In genomic region chr10:102713814-102714620, GRCh38 we compare ENCODE assay signal across 8 cellular contexts. TPM values are rescaled to one million over a fixed set of nuclear protein-coding genes. Genes with fewer than 3 reads are reported as not detected.
DNase-seq lines count a peak whose midpoint lies in the region; ATAC-seq and TF ChIP-seq lines count a peak whose summit lies in the region.

ARL3 (minus strand) TSS chr10:102714397; CDS start chr10:102714275, 122 bp downstream.

- H3K4me3 Mint-ChIP-seq in glutamatergic neuron (ENCODE audit: unreplicated experiment): peak within 1 kb of the TSS; percentile 88

- H3K4me1 ChIP-seq in SK-N-SH (ENCODE audit: control insufficient read depth in 1 of 2, insufficient read depth in 2 of 2, low read depth in 1 of 2, low read length in 1 of 2): peaks cover 18 to 20% of the 10 kb centered on the region in 2 experiments; a peak in 3 of 4 replicates
- H3K4me1 ChIP-seq in osteoblast (ENCODE audit: insufficient read depth, low read length): peaks cover 23% of the 10 kb centered on the region
- H3K4me1 ChIP-seq in thoracic aorta (ENCODE audit: control insufficient read depth in 1 of 2, low read depth in 2 of 2): peaks cover 12 to 19% of the 10 kb centered on the region in 2 donors

- H3K9me3 Mint-ChIP-seq in activated naive CD4-positive, alpha-beta T cell treated with anti-CD3 and anti-CD28 coated beads, Interleukin-2, amount 50 U/mL, for 72 hours: no peaks in the 10 kb centered on the region
- H3K9me3 Mint-ChIP-seq in glutamatergic neuron (ENCODE audit: unreplicated experiment): peaks cover 11% of the 10 kb centered on the region

- H3K27me3 Mint-ChIP-seq in glutamatergic neuron (ENCODE audit: unreplicated experiment): peaks cover 5% of the 10 kb centered on the region

- TF ChIP-seq CTCF in GM10266 (IDR thresholded peaks at IDR 0.05; ENCODE audit: control insufficient read depth, insufficient read depth, low read depth, missing control alignments) (no peak), SK-N-SH (IDR thresholded peaks at IDR 0.05) (no peak; the same call in none of the 2 replicates), glutamatergic neuron (IDR thresholded peaks at IDR 0.05; ENCODE audit: partially characterized antibody, unreplicated experiment) (no peak), osteoblast (IDR thresholded peaks at IDR 0.05; ENCODE audit: extremely low read depth, low read depth, low read length) (peak; percentile 55), thoracic aorta (IDR thresholded peaks at IDR 0.05) (peak; percentile 52)

- TF ChIP-seq EP300 in SK-N-SH (IDR thresholded peaks at IDR 0.05; ENCODE audit: borderline replicate concordance in 1 of 2, low read depth in 1 of 2, low read length in 1 of 2): peak in 1 of 2 experiments; percentile 22; a peak in 1 of 4 replicates

- H3K4me1 Mint-ChIP-seq in glutamatergic neuron (ENCODE audit: low read depth, unreplicated experiment): peaks cover 20% of the 10 kb centered on the region

- CTCF ChIA-PET in SK-N-SH (lab: Yijun Ruan, JAX): interaction anchor here (0.6 to 11.2 kb wide), 16 partner anchors 16 to 476 kb away, joined by 3 to 123 read pairs (median 3); partner anchors contain the start of gene TRIM8

- H3K27ac ChIP-seq in SK-N-SH (ENCODE audit: low read depth in 2 of 2, low read length in 1 of 2) (peak within 1 kb of the TSS; percentile 80 to 86), osteoblast (ENCODE audit: low read depth, low read length) (peak within 1 kb of the TSS; percentile 93), thoracic aorta (peak within 1 kb of the TSS; percentile 51 to 68)

- TF ChIP-seq RAD21 in SK-N-SH (IDR thresholded peaks at IDR 0.05; ENCODE audit: low read length): no peak; the same call in 1 of the 2 replicates

- POLR2A ChIA-PET in SK-N-SH (lab: Yijun Ruan, JAX): interaction anchor here (0.6 to 2.2 kb wide), 6 partner anchors 36 to 653 kb away, joined by 3 to 13 read pairs (median 6); partner anchors contain the start of gene TRIM8

- ATAC-seq in HG02588 (IDR thresholded peaks at IDR 0.05; ENCODE audit: unreplicated experiment) (peak; percentile 84), thoracic aorta (ENCODE audit: insufficient number of reproducible peaks, low FRiP score, low read depth) (peak; percentile 83)
- peak; percentile 88 to 91 for ATAC-seq in activated naive CD4-positive, alpha-beta T cell treated with anti-CD3 and anti-CD28 coated beads, Interleukin-2, amount 50 U/mL, for 72 hours

- peak within 1 kb of the TSS; percentile 88 for H3K9ac ChIP-seq in SK-N-SH

- H3F3A ChIP-seq in SK-N-SH (replicated peaks; ENCODE audit: insufficient read depth): peaks cover 18% of the 10 kb centered on the region

- peak; percentile 94 for DNase-seq in GM10266 (ENCODE audit: extremely low spot score)
- peak; percentile 94 for DNase-seq in NCI-H1092 (lab: John Stamatoyannopoulos, UW)
- peak; percentile 98 for DNase-seq in SK-N-SH
- peak; percentile 95 to 98 for DNase-seq in activated naive CD4-positive, alpha-beta T cell treated with anti-CD3 and anti-CD28 coated beads, Interleukin-2, amount 50 U/mL, for 72 hours (ENCODE audit: low spot score in 2 of 2)
- peak; percentile 97 for DNase-seq in glutamatergic neuron
- peak; percentile 99 for DNase-seq in osteoblast (ENCODE audit: insufficient read length, low spot score, missing footprints)
- DNase-seq in thoracic aorta (ENCODE audit: low spot score): peak; percentile 84

- H3K9me2 ChIP-seq in SK-N-SH: no peaks in the 10 kb centered on the region

- peaks cover 5% of the 10 kb centered on the region for H4K20me1 ChIP-seq in SK-N-SH (ENCODE audit: insufficient read depth)
- no peaks in the 10 kb centered on the region for H4K20me1 ChIP-seq in osteoblast (ENCODE audit: insufficient read depth, low read length)

- 2% methylated on average over 44 of the region's 62 CpGs for WGBS in SK-N-SH (ENCODE audit: low lambda C conversion rate)

- H3K9me3 ChIP-seq in SK-N-SH (no peaks in the 10 kb centered on the region), osteoblast (ENCODE audit: low read depth, low read length) (no peaks in the 10 kb centered on the region), thoracic aorta (no peaks in the 10 kb centered on the region)

- peaks cover 0 to 26% of the 10 kb centered on the region in 2 donors for H3K36me3 Mint-ChIP-seq in activated naive CD4-positive, alpha-beta T cell treated with anti-CD3 and anti-CD28 coated beads, Interleukin-2, amount 50 U/mL, for 72 hours
- H3K36me3 Mint-ChIP-seq in glutamatergic neuron (ENCODE audit: unreplicated experiment): no peaks in the 10 kb centered on the region

- H3K27me3 ChIP-seq in SK-N-SH (ENCODE audit: insufficient read depth): no peaks in the 10 kb centered on the region
- no peaks in the 10 kb centered on the region for H3K27me3 ChIP-seq in osteoblast (ENCODE audit: insufficient read depth, low read length)
- no peaks in the 10 kb centered on the region for H3K27me3 ChIP-seq in thoracic aorta (replicated peaks; ENCODE audit: insufficient read depth)

- H3K4me3 ChIP-seq in SK-N-SH (ENCODE audit: low read depth in 2 of 2, low read length in 1 of 2): peak within 1 kb of the TSS; percentile 87 to 91
- H3K4me3 ChIP-seq in osteoblast (ENCODE audit: insufficient read depth, low read length): peak within 1 kb of the TSS; percentile 89
- peak within 1 kb of the TSS; percentile 85 for H3K4me3 ChIP-seq in thoracic aorta

- peak within 1 kb of the TSS; percentile 93 to 94 for H3K27ac Mint-ChIP-seq in activated naive CD4-positive, alpha-beta T cell treated with anti-CD3 and anti-CD28 coated beads, Interleukin-2, amount 50 U/mL, for 72 hours
- peak within 1 kb of the TSS; percentile 85 for H3K27ac Mint-ChIP-seq in glutamatergic neuron (ENCODE audit: unreplicated experiment)

- H3K36me3 ChIP-seq in SK-N-SH (replicated peaks in 1 of 2; ENCODE audit: control insufficient read depth in 1 of 2, insufficient read depth in 2 of 2, low read length in 1 of 2) (peaks cover 0 to 3% of the 10 kb centered on the region in 2 experiments), osteoblast (ENCODE audit: insufficient read depth, low read length) (no peaks in the 10 kb centered on the region), thoracic aorta (no peaks in the 10 kb centered on the region)

- H3K79me2 ChIP-seq in SK-N-SH (ENCODE audit: insufficient read depth) (peaks cover 55% of the 10 kb centered on the region), osteoblast (ENCODE audit: insufficient read depth, low read length) (peaks cover 58% of the 10 kb centered on the region)

- H3K4me2 ChIP-seq in SK-N-SH (peak within 1 kb of the TSS; percentile 99), osteoblast (ENCODE audit: insufficient read depth, low read length) (peak within 1 kb of the TSS; percentile 90)

- H2AFZ ChIP-seq in SK-N-SH (ENCODE audit: low read depth) (peak within 1 kb of the TSS; percentile 99), osteoblast (ENCODE audit: low read length) (peak within 1 kb of the TSS; percentile 95)

TF ChIP-seq in SK-N-SH, 30 proteins besides CTCF, POLR2A, EP300 and RAD21 (continues in another document):
- TF ChIP-seq GABPA (IDR thresholded peaks at IDR 0.05; ENCODE audit: low read depth) (no peak), MXI1 (IDR thresholded peaks at IDR 0.05; ENCODE audit: low read depth, low read length) (no peak; the same call in 1 of the 2 replicates), MAX (IDR thresholded peaks at IDR 0.05; ENCODE audit: low read depth) (peak; percentile 83; the same call in 1 of the 2 replicates), SIN3A (IDR thresholded peaks at IDR 0.05; ENCODE audit: borderline replicate concordance, low read depth, low read length) (peak; percentile 13; the same call in 1 of the 2 replicates), MEF2A (IDR thresholded peaks at IDR 0.05; ENCODE audit: borderline replicate concordance, low read depth) (no peak), FOXM1 (IDR thresholded peaks at IDR 0.05; ENCODE audit: low read depth) (0 out of 2 replicates have a peak, but pooled peaks have one; percentile 38), RCOR1 (IDR thresholded peaks at IDR 0.05; ENCODE audit: low read length) (peak; percentile 2; the same call in 1 of the 2 replicates), FOXJ3 (CRISPR knock-in tag; IDR thresholded peaks at IDR 0.05) (0 out of 2 replicates have a peak, but pooled peaks have one; percentile 35), EZH2phosphoT487 (IDR thresholded peaks at IDR 0.05; ENCODE audit: borderline replicate concordance, low read depth) (no peak), ZBTB33 (IDR thresholded peaks at IDR 0.05; ENCODE audit: borderline replicate concordance, low read depth) (no peak), YY1 (IDR thresholded peaks at IDR 0.05; ENCODE audit: low read depth) (0 out of 2 replicates have a peak, but pooled peaks have one; percentile 45), RXRA (IDR thresholded peaks at IDR 0.05; ENCODE audit: borderline replicate concordance, low read depth) (no peak), JUND (IDR thresholded peaks at IDR 0.05) (no peak), TAF1 (IDR thresholded peaks at IDR 0.05; ENCODE audit: borderline replicate concordance, low read depth, low read length) (peak; percentile 58; the same call in 1 of the 2 replicates)

RNA-seq across cellular contexts. Expression of gene ARL3, which starts in this region (rescaled TPM):
- polyA plus RNA-seq in SK-N-SH (2012; rRNA removed): 11.2 and 12.5 TPM in 2 replicates
- polyA plus RNA-seq in SK-N-SH (2012; cell fraction: cytosol; rRNA removed): 15.5 and 18.3 TPM in 2 replicates
- polyA plus RNA-seq in SK-N-SH (2012; cell fraction: nucleus; rRNA removed): 4.7 and 5.6 TPM in 2 replicates
- total RNA-seq in activated naive CD4-positive, alpha-beta T cell treated with anti-CD3 and anti-CD28 coated beads, Interleukin-2, amount 50 U/mL, for 72 hours: 1 to 10 TPM; 5.7 to 6.8 TPM
- total RNA-seq in glutamatergic neuron (ENCODE audit: unreplicated experiment) (20.3 TPM), osteoblast (5.3 and 5.8 TPM in 2 replicates), thoracic aorta (1 to 10 TPM; 5.1 to 8.8 TPM)

Comparison
In these comparisons a context has a peak if more than half of its experiments do, and no peak if none do; other contexts are left out.
1. Peak in every context shown above with its lines: DNase-seq, ATAC-seq, H3K4me3 ChIP-seq and H3K27ac ChIP-seq.
2. CTCF ChIP-seq: peak in osteoblast (single experiment) and thoracic aorta (single experiment); none in GM10266 (single experiment), SK-N-SH (single experiment) and glutamatergic neuron (single experiment).